ENCODE assay signal across 25 cellular contexts in the genomic region with DNA sequence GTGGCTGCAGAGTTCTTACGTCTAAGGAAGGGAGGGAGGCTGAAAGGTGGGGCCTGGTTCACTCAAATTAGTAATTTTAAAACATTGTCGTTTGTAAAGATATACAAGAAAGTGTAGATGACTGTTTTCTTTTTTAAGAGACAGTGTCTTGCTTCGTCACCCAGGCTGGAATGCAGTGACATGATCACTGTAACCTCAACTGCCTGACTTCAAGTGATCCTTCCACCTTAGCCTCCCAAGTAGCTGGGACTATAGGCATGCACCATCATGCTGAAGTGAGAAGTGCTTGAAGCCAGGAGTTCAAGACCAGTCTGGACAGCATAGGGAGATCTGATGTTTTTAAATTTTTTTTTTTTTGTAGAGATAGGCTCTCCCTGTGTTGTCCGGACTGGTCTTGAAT.
"Had no signal": no experiment of that assay in that cellular context is flagged by ENCODE, and none has a peak within 500 bp of the region (broad histone marks: within the 10 kb centered on the region; RNA-seq: fewer than 3 reads in every experiment).

No MANE protein-coding gene starts in this region.

- H3K4me3 ChIP-seq: esophagus muscularis mucosa, hepatocyte, lung, pancreas, suprapubic skin, thyroid gland, upper lobe of left lung, uterus had no signal

- H2AFZ ChIP-seq: hepatocyte had no signal

- FAIRE-seq: endometrium, pancreas had no signal

- ATAC-seq: foreskin keratinocyte; left colon; left ventricle myocardium superior; natural killer cell treated with Interleukin-12 subunit alpha and Interleukin-12 subunit beta and Interleukin-15 and Interleukin-18, amount 100 ng/mL, for 72 hours; pancreas; right cardiac atrium; stimulated activated effector memory CD8-positive, alpha-beta T cell treated with anti-CD3 and anti-CD28 coated beads, Interleukin-12 subunit alpha, Interleukin-12 subunit beta, amount 100 ng/mL, for 72 hours; stimulated activated naive CD8-positive, alpha-beta T cell treated with anti-CD3 and anti-CD28 coated beads, Interleukin-15, Interleukin-2, amounts not matched to agents 100 U/mL and 50 U/mL, for 24 hours had no signal

- H3K27me3 Mint-ChIP-seq: progenitor cell of endocrine pancreas had no signal

- H3K79me2 ChIP-seq: hepatocyte had no signal

- DNase-seq: effector memory CD4-positive, alpha-beta T cell; head of caudate nucleus; left colon; left ventricle myocardium superior; mesenchymal stem cell; midbrain; occipital lobe; pancreas; right cardiac atrium; stimulated activated CD4-positive, alpha-beta T cell treated with anti-CD3 and anti-CD28 coated beads, Interleukin-4, amount 100 ng/mL, for 1 hour; stimulated activated CD8-positive, alpha-beta memory T cell treated with anti-CD3 and anti-CD28 coated beads, Interleukin-4, amount 100 ng/mL, for 48 hours; stimulated activated naive CD8-positive, alpha-beta T cell treated with anti-CD3 and anti-CD28 coated beads, Interleukin-15, Interleukin-2, amounts not matched to agents 100 U/mL and 50 U/mL, for 24 hours; thyroid gland; upper lobe of left lung; uterus had no signal

- H3K9me3 Mint-ChIP-seq: natural killer cell treated with Interleukin-12 subunit alpha and Interleukin-12 subunit beta and Interleukin-15 and Interleukin-18, amount 100 ng/mL, for 72 hours; stimulated activated effector memory CD8-positive, alpha-beta T cell treated with anti-CD3 and anti-CD28 coated beads, Interleukin-12 subunit alpha, Interleukin-12 subunit beta, amount 100 ng/mL, for 72 hours had no signal

- H3K36me3 ChIP-seq: pancreas, suprapubic skin, thyroid gland, upper lobe of left lung, uterus had no signal

- H3K4me1 ChIP-seq: esophagus muscularis mucosa, foreskin keratinocyte, pancreas, suprapubic skin, thyroid gland, upper lobe of left lung, uterus had no signal

- H3K27ac Mint-ChIP-seq: natural killer cell treated with Interleukin-12 subunit alpha and Interleukin-12 subunit beta and Interleukin-15 and Interleukin-18, amount 100 ng/mL, for 72 hours; progenitor cell of endocrine pancreas; stimulated activated effector memory CD8-positive, alpha-beta T cell treated with anti-CD3 and anti-CD28 coated beads, Interleukin-12 subunit alpha, Interleukin-12 subunit beta, amount 100 ng/mL, for 72 hours had no signal

- H3K4me2 ChIP-seq: hepatocyte had no signal

- H3K9me3 ChIP-seq: esophagus muscularis mucosa, pancreas, suprapubic skin, thyroid gland, upper lobe of left lung, uterus had no signal

- H3K36me3 Mint-ChIP-seq: natural killer cell treated with Interleukin-12 subunit alpha and Interleukin-12 subunit beta and Interleukin-15 and Interleukin-18, amount 100 ng/mL, for 72 hours had no signal

- H3K4me3 Mint-ChIP-seq: natural killer cell treated with Interleukin-12 subunit alpha and Interleukin-12 subunit beta and Interleukin-15 and Interleukin-18, amount 100 ng/mL, for 72 hours; stimulated activated effector memory CD8-positive, alpha-beta T cell treated with anti-CD3 and anti-CD28 coated beads, Interleukin-12 subunit alpha, Interleukin-12 subunit beta, amount 100 ng/mL, for 72 hours had no signal

- H3K27me3 ChIP-seq: esophagus muscularis mucosa, foreskin keratinocyte, hepatocyte, pancreas, suprapubic skin, thyroid gland, upper lobe of left lung, uterus had no signal

- H3K27ac ChIP-seq: epithelial cell of prostate, esophagus muscularis mucosa, foreskin keratinocyte, hepatocyte, pancreas, suprapubic skin, thyroid gland, upper lobe of left lung, uterus had no signal
